Comparison of ENCODE assay signal across 2 cellular contexts in genomic region chr9:85861882-85862281, GRCh38.
A peak's percentile ranks its signal among the peaks of the same experiment; 100 is the strongest.
DNase-seq lines count a peak whose midpoint lies in the region; ATAC-seq, FAIRE-seq and TF ChIP-seq lines count a peak whose summit lies in the region.
"Not testable (repeated sequence)": the region's sequence is repeated elsewhere in the genome, so short reads cannot be mapped to it uniquely, and the experiment has no call there.

No MANE protein-coding gene starts in this region.

- H3K9ac ChIP-seq in K562 (ENCODE audit: insufficient read depth in 1 of 2, low read depth in 2 of 2, low read length in 2 of 2) = not testable (repeated sequence)

- in situ Hi-C loops in K562 (cut with MboI) = not testable (repeated sequence)

- not testable (repeated sequence) for H4K20me1 ChIP-seq in K562 (replicated peaks; ENCODE audit: control insufficient read depth, insufficient read depth, low read length)

- H3K79me2 ChIP-seq in K562 (ENCODE audit: control insufficient read depth, insufficient read depth, low read length) = not testable (repeated sequence)

- not testable (repeated sequence) for TF ChIP-seq EP300 in K562 (IDR thresholded peaks at IDR 0.05; ENCODE audit: low read length)

- POLR2A ChIA-PET in HEK293 (lab: Yijun Ruan, JAX); K562 (lab: Yijun Ruan, JAX): not testable (repeated sequence)

- DNase-seq in K562 (ENCODE audit: extremely low read depth in 1 of 4, low spot score in 3 of 4) = not testable (repeated sequence)

- H3K4me2 ChIP-seq in K562 (ENCODE audit: insufficient read depth, low read length) = not testable (repeated sequence)

- not testable (repeated sequence) for ATAC-seq in K562

- TF ChIP-seq POLR2A in K562 (conservative IDR thresholded peaks at IDR 0.05) = not testable (repeated sequence)

- CTCF ChIA-PET in HEK293 (lab: Yijun Ruan, JAX); K562 (lab: Yijun Ruan, JAX; ENCODE audit: low intra/inter-chr PET ratio): not testable (repeated sequence)

- H2AFZ ChIP-seq in K562 (ENCODE audit: low read depth, low read length) = not testable (repeated sequence)

- not testable (repeated sequence) for H3K4me3 ChIP-seq in HEK293 (ENCODE audit: low read depth, low read length); K562

- not testable (repeated sequence) for H3K4me1 ChIP-seq in HEK293 (ENCODE audit: control insufficient read depth, insufficient read depth, low read length); K562 (replicated peaks in 1 of 2; ENCODE audit: control insufficient read depth in 2 of 2, insufficient read depth in 2 of 2, low read length in 2 of 2)

- H3K9me1 ChIP-seq in K562 (ENCODE audit: control insufficient read depth, insufficient read depth, low read length) = not testable (repeated sequence)

- FAIRE-seq in K562 (lab: Jason Lieb, UNC) = not testable (repeated sequence)

- TF ChIP-seq RAD21 in K562 (CRISPR knock-in tag; conservative IDR thresholded peaks at IDR 0.05 in 1 of 2, IDR thresholded peaks at IDR 0.05 in 1 of 2) = not testable (repeated sequence)

- peaks cover 3 to 22% of the 10 kb centered on the region in 2 experiments for H3K36me3 ChIP-seq in HEK293 (ENCODE audit: control insufficient read depth in 2 of 2, insufficient read depth in 1 of 2, low read length in 2 of 2)
- H3K36me3 ChIP-seq in K562 (ENCODE audit: control insufficient read depth, insufficient read depth, low read length) = not testable (repeated sequence)

- not testable (repeated sequence) for H3K27me3 ChIP-seq in K562 (ENCODE audit: control insufficient read depth in 2 of 2, insufficient read depth in 2 of 2, low read length in 2 of 2)

- not testable (repeated sequence) for H3K27ac ChIP-seq in HEK293 (ENCODE audit: extremely low read depth, low read depth, low read length); K562 (ENCODE audit: extremely low read depth, low read depth, low read length)

- BruUV-seq in K562 (replicated peaks; lab: Mats Ljungman, UMichigan) = not testable (repeated sequence)

- TF ChIP-seq CTCF in HEK293 (tag by site-specific recombination; IDR thresholded peaks at IDR 0.05); K562 (IDR thresholded peaks at IDR 0.05 in 2 of 3, conservative IDR thresholded peaks at IDR 0.05 in 1 of 3; ENCODE audit: insufficient read depth in 2 of 3, low read depth in 1 of 3, low read length in 3 of 3): not testable (repeated sequence)

- WGBS in K562 (ENCODE audit: insufficient coverage, low coverage, missing lambda C conversion rate) = 33% methylated on average over 3 of the region's 5 CpGs

- intact Hi-C loops in K562 (cut with micrococcal nuclease) = not testable (repeated sequence)

- not testable (repeated sequence) for H3K9me3 ChIP-seq in HEK293 (ENCODE audit: control insufficient read depth, insufficient read depth, low read depth, low read length); K562 (replicated peaks; ENCODE audit: control insufficient read depth, insufficient read depth, low read depth, low read length)

TF ChIP-seq in HEK293, 187 proteins besides CTCF, POLR2A, EP300 and RAD21:
- TF ChIP-seq ZNF146 (tag by site-specific recombination; IDR thresholded peaks at IDR 0.05) (peak; percentile 96), ZNF580 (tag by site-specific recombination; IDR thresholded peaks at IDR 0.05) (peak; percentile 57; the same call in 1 of the 2 replicates)

TF ChIP-seq in K562, 482 proteins besides CTCF, POLR2A, EP300 and RAD21:
- TF ChIP-seq ZNF146 (CRISPR knock-in tag; IDR thresholded peaks at IDR 0.05; ENCODE audit: unreplicated experiment) = peak; percentile 56
TF ChIP-seq in K562: peak in this region for 1; not testable (repeated sequence) for 481.
